ENCODE assay signal across 35 cellular contexts in genomic region chr3:86739244-86739643, GRCh38.
"Had no signal": no experiment of that assay in that cellular context is flagged by ENCODE, and none has a peak within 500 bp of the region (broad histone marks: within the 10 kb centered on the region; RNA-seq: fewer than 3 reads in every experiment).

No MANE protein-coding gene starts in this region.

- H3K36me3 ChIP-seq: MG63 had no signal

- H3K27me3 ChIP-seq: MG63 had no signal

- H3K4me3 ChIP-seq: MG63 had no signal

- DNase-seq: Karpas-422, Kasumi-1, MG63, MM.1S, MV-4-11, NCI-H1048, NCI-H1092, NCI-H1092 treated with DMSO at 0.1 percent for 48 hours, NCI-H1105, NCI-H1105 treated with DMSO at 0.1 percent for 48 hours, NCI-H1417, NCI-H1417 treated with DMSO at 0.1 percent for 48 hours, NCI-H1436, NCI-H1436 treated with DMSO at 0.1 percent for 48 hours, NCI-H146, NCI-H1694, NCI-H1694 treated with DMSO at 0.1 percent for 48 hours, NCI-H187, NCI-H187 treated with DMSO at 0.1 percent for 48 hours, NCI-H1930, NCI-H2029, NCI-H2029 treated with DMSO at 0.1 percent for 48 hours, NCI-H2081, NCI-H2081 treated with DMSO at 0.1 percent for 48 hours, NCI-H2107, NCI-H2171, NCI-H2171 treated with DMSO at 0.1 percent for 48 hours, NCI-H226, NCI-H345, NCI-H446, NCI-H446 treated with DMSO at 0.1 percent for 48 hours, NCI-H510A, NCI-H510A treated with DMSO at 0.1 percent for 48 hours, NCI-H524, NCI-H524 treated with DMSO at 0.1 percent for 48 hours had no signal

- H3K9me3 ChIP-seq: MG63 had no signal
